14 cellular contexts compared by ENCODE assay signal in genomic region chr15:49242820-49243219, GRCh38.
DNase-seq lines count a peak whose midpoint lies in the region; ATAC-seq and TF ChIP-seq lines count a peak whose summit lies in the region.
"Had no signal": no experiment of that assay in that cellular context is flagged by ENCODE, and none has a peak within 500 bp of the region (broad histone marks: within the 10 kb centered on the region; RNA-seq: fewer than 3 reads in every experiment).

No MANE protein-coding gene starts in this region.

- peak; percentile 30 for DNase-seq in BE2C
- DNase-seq in LHCN-M2 (ENCODE audit: low read depth), result peak; percentile 88
- peak; percentile 12 for DNase-seq in dermis blood vessel endothelial cell
- DNase-seq in myocyte (ENCODE audit: low read depth), result peak; percentile 95
- DNase-seq in NCI-H1417 treated with DMSO at 0.1 percent for 48 hours (lab: John Stamatoyannopoulos, UW), result no peak
- no peak for DNase-seq in cortex of kidney (lab: John Stamatoyannopoulos, UW)
- DNase-seq: body of pancreas; CD4-positive, alpha-beta memory T cell; kidney glomerular epithelial cell; NCI-H446 treated with DMSO at 0.1 percent for 48 hours had no signal

- no peak for TF ChIP-seq CTCF in BE2C (IDR thresholded peaks at IDR 0.05; ENCODE audit: low read depth, low read length)

- H3K36me3 ChIP-seq in BE2C, result no peaks in the 10 kb centered on the region
- H3K36me3 ChIP-seq: neural progenitor cell had no signal

- no peaks in the 10 kb centered on the region for H3K9me3 ChIP-seq in BE2C
- H3K9me3 ChIP-seq: body of pancreas had no signal

- no peak overlapping the region for H3K4me3 ChIP-seq in BE2C (ENCODE audit: low read depth, low read length)
- H3K4me3 ChIP-seq: body of pancreas, neural progenitor cell had no signal

- ATAC-seq in HG03025 (IDR thresholded peaks at IDR 0.05; ENCODE audit: low FRiP score, unreplicated experiment) (no peak), GM18873 (IDR thresholded peaks at IDR 0.05; ENCODE audit: low FRiP score, unreplicated experiment) (no peak)
- ATAC-seq: body of pancreas, HCT116 had no signal

- H3K4me1 ChIP-seq in BE2C, result peaks cover 24% of the 10 kb centered on the region

- H3K27me3 ChIP-seq in BE2C, result no peaks in the 10 kb centered on the region
- H3K27me3 ChIP-seq: body of pancreas, neural progenitor cell had no signal

Comparison
In these comparisons a context has a peak if more than half of its experiments do, and no peak if none do; other contexts are left out.
1. DNase-seq: peak in BE2C (single experiment), LHCN-M2 (single experiment), dermis blood vessel endothelial cell (single experiment) and myocyte (single experiment); none in NCI-H1417 treated with DMSO at 0.1 percent for 48 hours (single experiment) and cortex of kidney (single experiment).